22 cellular contexts compared by ENCODE assay signal in genomic region chr10:3097160-3097559, GRCh38. TPM values are rescaled to one million over a fixed set of nuclear protein-coding genes. Genes with fewer than 3 reads are reported as not detected.
DNase-seq lines count a peak whose midpoint lies in the region; ATAC-seq, FAIRE-seq and TF ChIP-seq lines count a peak whose summit lies in the region.
"Had no signal": no experiment of that assay in that cellular context is flagged by ENCODE, and none has a peak within 500 bp of the region (broad histone marks: within the 10 kb centered on the region; RNA-seq: fewer than 3 reads in every experiment).

No MANE protein-coding gene starts in this region.

- H3K4me1 Mint-ChIP-seq in activated naive CD4-positive, alpha-beta T cell treated with anti-CD3 and anti-CD28 coated beads, Interleukin-2, amount 50 U/mL, for 24 hours, result peaks cover 46% of the 10 kb centered on the region

- peaks cover 33% of the 10 kb centered on the region for H3K36me3 Mint-ChIP-seq in activated naive CD4-positive, alpha-beta T cell treated with anti-CD3 and anti-CD28 coated beads, Interleukin-2, amount 50 U/mL, for 24 hours
- peaks cover 37 to 59% of the 10 kb centered on the region in 2 donors for H3K36me3 Mint-ChIP-seq in activated naive CD4-positive, alpha-beta T cell treated with anti-CD3 and anti-CD28 coated beads, Interleukin-2, amount 50 U/mL, for 72 hours

- H3K79me2 ChIP-seq in endothelial cell of umbilical vein (ENCODE audit: control insufficient read depth, insufficient read depth, low read length), result peaks cover 77% of the 10 kb centered on the region
- peaks cover 50% of the 10 kb centered on the region for H3K79me2 ChIP-seq in smooth muscle cell (ENCODE audit: low read depth)
- H3K79me2 ChIP-seq: parathyroid adenoma had no signal

- no peaks in the 10 kb centered on the region for H4K20me1 ChIP-seq in endothelial cell of umbilical vein (replicated peaks; ENCODE audit: control insufficient read depth, extremely low read depth, insufficient read depth, low read length)
- no peaks in the 10 kb centered on the region for H4K20me1 ChIP-seq in smooth muscle cell (ENCODE audit: low read depth)

- TF ChIP-seq POLR2A in endothelial cell of umbilical vein (IDR thresholded peaks at IDR 0.05; ENCODE audit: low read depth, low read length), result no peak

- H3K4me3 ChIP-seq in RWPE2 (ENCODE audit: severe bottlenecking) (no peak overlapping the region), endothelial cell of umbilical vein (replicated peaks in 1 of 3; ENCODE audit: insufficient read depth in 1 of 3, low read depth in 1 of 3, low read length in 3 of 3) (no peak overlapping the region), smooth muscle cell (no peak overlapping the region)
- H3K4me3 ChIP-seq: GM12878, left lung, skin epidermis, testis had no signal

- FAIRE-seq in endothelial cell of umbilical vein (lab: Jason Lieb, UNC), result no peak
- FAIRE-seq: GM12878 had no signal

- CTCF ChIA-PET in endothelial cell of umbilical vein (lab: Charles Lee), result interaction anchor here (1.0 to 1.6 kb wide), 2 partner anchors 26 to 37 kb away, joined by 3 read pairs; no protein-coding TSS in a partner anchor

- no peaks in the 10 kb centered on the region for H3K9me3 Mint-ChIP-seq in activated naive CD4-positive, alpha-beta T cell treated with anti-CD3 and anti-CD28 coated beads, Interleukin-2, amount 50 U/mL, for 24 hours
- H3K9me3 Mint-ChIP-seq in activated naive CD4-positive, alpha-beta T cell treated with anti-CD3 and anti-CD28 coated beads, Interleukin-2, amount 50 U/mL, for 72 hours, result no peaks in the 10 kb centered on the region

- H3K4me3 Mint-ChIP-seq in activated naive CD4-positive, alpha-beta T cell treated with anti-CD3 and anti-CD28 coated beads, Interleukin-2, amount 50 U/mL, for 24 hours, result no peak overlapping the region

- H3K9ac ChIP-seq in endothelial cell of umbilical vein (replicated peaks; ENCODE audit: extremely low read depth, insufficient read depth, low read length), result no peak overlapping the region
- H3K9ac ChIP-seq in smooth muscle cell (ENCODE audit: low read depth), result peak overlapping the region; percentile 55
- H3K9ac ChIP-seq: parathyroid adenoma had no signal

- no peaks in the 10 kb centered on the region for H3K27me3 ChIP-seq in RWPE2 (ENCODE audit: insufficient read depth, poor library complexity, severe bottlenecking)
- no peaks in the 10 kb centered on the region for H3K27me3 ChIP-seq in endothelial cell of umbilical vein (ENCODE audit: control insufficient read depth in 2 of 2, insufficient read depth in 2 of 2, low read length in 2 of 2)
- H3K27me3 ChIP-seq in smooth muscle cell (ENCODE audit: low read depth), result no peaks in the 10 kb centered on the region
- H3K27me3 ChIP-seq: left lung, testis had no signal

- H3K27ac ChIP-seq in RWPE2 (ENCODE audit: poor library complexity, severe bottlenecking) (peak overlapping the region; percentile 99), endothelial cell of umbilical vein (ENCODE audit: insufficient read depth, low read depth, low read length) (peak overlapping the region; percentile 100), smooth muscle cell (ENCODE audit: low read depth) (peak overlapping the region; percentile 99)
- H3K27ac ChIP-seq: parathyroid adenoma, testis had no signal

- no TSS peak for BruUV-seq in endothelial cell of umbilical vein (replicated peaks; lab: Mats Ljungman, UMichigan)

- intact Hi-C loops in endothelial cell of umbilical vein (cut with micrococcal nuclease), result loop anchor here (10.0 kb wide), 1 partner anchor 1678 kb away; no protein-coding TSS in a partner anchor

- H3K27me3 Mint-ChIP-seq in activated naive CD4-positive, alpha-beta T cell treated with anti-CD3 and anti-CD28 coated beads, Interleukin-2, amount 50 U/mL, for 24 hours, result no peaks in the 10 kb centered on the region

- no peak overlapping the region for H3K4me2 ChIP-seq in endothelial cell of umbilical vein (ENCODE audit: insufficient read depth, low read length)
- peak overlapping the region; percentile 25 for H3K4me2 ChIP-seq in smooth muscle cell

- no peaks in the 10 kb centered on the region for H3K9me3 ChIP-seq in RWPE2 (ENCODE audit: severe bottlenecking)
- no peaks in the 10 kb centered on the region for H3K9me3 ChIP-seq in endothelial cell of umbilical vein (replicated peaks; ENCODE audit: control insufficient read depth, insufficient read depth, low read length)
- H3K9me3 ChIP-seq in smooth muscle cell (replicated peaks; ENCODE audit: low read depth), result no peaks in the 10 kb centered on the region
- H3K9me3 ChIP-seq: left lung, testis had no signal

- H3K9me1 ChIP-seq in endothelial cell of umbilical vein (replicated peaks; ENCODE audit: control insufficient read depth, extremely low read depth, insufficient read depth, low read length), result no peaks in the 10 kb centered on the region

- H3K36me3 ChIP-seq in RWPE2 (ENCODE audit: low read depth), result peaks cover 65% of the 10 kb centered on the region
- H3K36me3 ChIP-seq in endothelial cell of umbilical vein (ENCODE audit: control insufficient read depth in 2 of 2, extremely low read depth in 1 of 2, insufficient read depth in 2 of 2, low read length in 2 of 2), result peaks cover 14 to 18% of the 10 kb centered on the region in 2 experiments
- H3K36me3 ChIP-seq in smooth muscle cell (ENCODE audit: low read depth), result no peaks in the 10 kb centered on the region

- peaks cover 59% of the 10 kb centered on the region for H3K4me1 ChIP-seq in RWPE2 (ENCODE audit: insufficient read depth, poor library complexity, severe bottlenecking)
- H3K4me1 ChIP-seq in endothelial cell of umbilical vein (ENCODE audit: control insufficient read depth, extremely low read depth, insufficient read depth, low read length), result peaks cover 49% of the 10 kb centered on the region
- H3K4me1 ChIP-seq in smooth muscle cell (ENCODE audit: low read depth), result peaks cover 22% of the 10 kb centered on the region
- H3K4me1 ChIP-seq: parathyroid adenoma had no signal

- dilution Hi-C loops in endothelial cell of umbilical vein (cut with MboI; ENCODE audit: extremely low pct_ligation_motif_present, low sequenced_read_pairs), result no loop called here

- peak overlapping the region; percentile 83 for H3K27ac Mint-ChIP-seq in activated naive CD4-positive, alpha-beta T cell treated with anti-CD3 and anti-CD28 coated beads, Interleukin-2, amount 50 U/mL, for 24 hours
- peak overlapping the region in 1 of 2 donors; percentile 33 for H3K27ac Mint-ChIP-seq in activated naive CD4-positive, alpha-beta T cell treated with anti-CD3 and anti-CD28 coated beads, Interleukin-2, amount 50 U/mL, for 72 hours

- WGBS in smooth muscle cell (ENCODE audit: low lambda C conversion rate), result 86% methylated on average over 9 of the region's 9 CpGs

- POLR2A ChIA-PET in endothelial cell of umbilical vein (lab: Charles Lee), result no interaction called here

- no peak for ATAC-seq in activated naive CD4-positive, alpha-beta T cell treated with anti-CD3 and anti-CD28 coated beads, Interleukin-2, amount 50 U/mL, for 72 hours
- no peak for ATAC-seq in RWPE2 (ENCODE audit: low read depth)
- ATAC-seq: GM12878, left lung had no signal

- no peak for DNase-seq in activated naive CD4-positive, alpha-beta T cell treated with anti-CD3 and anti-CD28 coated beads, Interleukin-2, amount 50 U/mL, for 72 hours (ENCODE audit: low spot score in 2 of 2)
- DNase-seq in RWPE2 (ENCODE audit: low spot score), result no peak
- DNase-seq in endothelial cell of umbilical vein (ENCODE audit: low read depth, low spot score), result no peak
- DNase-seq in smooth muscle cell (lab: John Stamatoyannopoulos, UW; ENCODE audit: unreplicated experiment), result no peak
- no peak for DNase-seq in COLO668 (lab: John Stamatoyannopoulos, UW; ENCODE audit: unreplicated experiment)
- no peak for DNase-seq in NCI-H510A (lab: John Stamatoyannopoulos, UW)
- DNase-seq in stimulated activated naive CD4-positive, alpha-beta T cell (lab: John Stamatoyannopoulos, UW), result no peak
- DNase-seq: activated T-cell treated with anti-CD3 and anti-CD28 coated beads, Interleukin-2, amount 50 U/mL, for 48 hours; AML-193; aorta; GDM1; left lung; MM.1S; NCI-H2029 treated with DMSO at 0.1 percent for 48 hours; NCI-H510A treated with DMSO at 0.1 percent for 48 hours; SIG-M5; stimulated activated CD4-positive, alpha-beta T cell treated with anti-CD3 and anti-CD28 coated beads, Interleukin-4, amount 100 ng/mL, for 24 hours; testis had no signal

- peaks cover 38% of the 10 kb centered on the region for H3F3A ChIP-seq in smooth muscle cell (ENCODE audit: low read depth)

- no peak overlapping the region for H2AFZ ChIP-seq in endothelial cell of umbilical vein (ENCODE audit: low read depth, low read length)
- no peak overlapping the region for H2AFZ ChIP-seq in smooth muscle cell (ENCODE audit: low read depth)
- H2AFZ ChIP-seq: parathyroid adenoma had no signal

- TF ChIP-seq CTCF in RWPE2 (IDR thresholded peaks at IDR 0.05; ENCODE audit: poor library complexity, severe bottlenecking) (no peak), endothelial cell of umbilical vein (IDR thresholded peaks at IDR 0.05; ENCODE audit: extremely low read depth in 1 of 2, insufficient read depth in 1 of 2, low read depth in 1 of 2, low read length in 2 of 2) (no peak), smooth muscle cell (IDR thresholded peaks at IDR 0.05; ENCODE audit: borderline replicate concordance, insufficient read depth, poor library complexity, severe bottlenecking) (no peak)

TF ChIP-seq in endothelial cell of umbilical vein, 7 proteins besides CTCF, POLR2A, EP300 and RAD21 (continues in another document):
- TF ChIP-seq JUN (IDR thresholded peaks at IDR 0.05; ENCODE audit: borderline replicate concordance, insufficient read depth, insufficient read length, low read depth) (no peak), FOS (IDR thresholded peaks at IDR 0.05; ENCODE audit: borderline replicate concordance, insufficient read depth, low read length) (no peak), MYC (IDR thresholded peaks at IDR 0.05; ENCODE audit: low read depth, low read length) (no peak), GATA2 (IDR thresholded peaks at IDR 0.05; ENCODE audit: insufficient read depth, insufficient read length, low read depth, low read length) (no peak), POLR2AphosphoS5 (IDR thresholded peaks at IDR 0.05; ENCODE audit: insufficient read depth, low read depth, low read length) (no peak), EZH2 (IDR thresholded peaks at IDR 0.05; ENCODE audit: borderline replicate concordance, low read depth, low read length, severe bottlenecking) (no peak)

RNA-seq across cellular contexts. Expression of gene PFKP, which starts 29.8 kb away (rescaled TPM):
- 100 to 1,000 TPM in 1 of 2 donors, 10 to 100 TPM in 1; 63.7 to 258 TPM for total RNA-seq in activated naive CD4-positive, alpha-beta T cell treated with anti-CD3 and anti-CD28 coated beads, Interleukin-2, amount 50 U/mL, for 72 hours
- 359 and 360 TPM in 2 replicates for total RNA-seq in endothelial cell of umbilical vein
- polyA plus RNA-seq in endothelial cell of umbilical vein, result 185 and 199 TPM in 2 replicates
- polyA plus RNA-seq in endothelial cell of umbilical vein (2011; cell fraction: cytosol; rRNA removed), result 217 and 218 TPM in 2 replicates
- polyA plus RNA-seq in endothelial cell of umbilical vein (2011; cell fraction: nucleus; rRNA removed), result 292 and 301 TPM in 2 replicates
- polyA plus RNA-seq in endothelial cell of umbilical vein (2012), result 370 TPM in 2 replicates
- 153 and 184 TPM in 2 replicates for polyA minus RNA-seq in endothelial cell of umbilical vein
- polyA minus RNA-seq in endothelial cell of umbilical vein (2011; cell fraction: cytosol; rRNA and poly(A)+ RNA removed), result 59.9 TPM
- polyA minus RNA-seq in endothelial cell of umbilical vein (2011; cell fraction: nucleus; rRNA and poly(A)+ RNA removed), result 90.1 and 121 TPM in 2 replicates
- total RNA-seq in smooth muscle cell, result 178 and 183 TPM in 2 replicates
- polyA plus RNA-seq in smooth muscle cell, result 203 and 251 TPM in 2 replicates
